ENCODE assay signal across 19 cellular contexts in the genomic region with DNA sequence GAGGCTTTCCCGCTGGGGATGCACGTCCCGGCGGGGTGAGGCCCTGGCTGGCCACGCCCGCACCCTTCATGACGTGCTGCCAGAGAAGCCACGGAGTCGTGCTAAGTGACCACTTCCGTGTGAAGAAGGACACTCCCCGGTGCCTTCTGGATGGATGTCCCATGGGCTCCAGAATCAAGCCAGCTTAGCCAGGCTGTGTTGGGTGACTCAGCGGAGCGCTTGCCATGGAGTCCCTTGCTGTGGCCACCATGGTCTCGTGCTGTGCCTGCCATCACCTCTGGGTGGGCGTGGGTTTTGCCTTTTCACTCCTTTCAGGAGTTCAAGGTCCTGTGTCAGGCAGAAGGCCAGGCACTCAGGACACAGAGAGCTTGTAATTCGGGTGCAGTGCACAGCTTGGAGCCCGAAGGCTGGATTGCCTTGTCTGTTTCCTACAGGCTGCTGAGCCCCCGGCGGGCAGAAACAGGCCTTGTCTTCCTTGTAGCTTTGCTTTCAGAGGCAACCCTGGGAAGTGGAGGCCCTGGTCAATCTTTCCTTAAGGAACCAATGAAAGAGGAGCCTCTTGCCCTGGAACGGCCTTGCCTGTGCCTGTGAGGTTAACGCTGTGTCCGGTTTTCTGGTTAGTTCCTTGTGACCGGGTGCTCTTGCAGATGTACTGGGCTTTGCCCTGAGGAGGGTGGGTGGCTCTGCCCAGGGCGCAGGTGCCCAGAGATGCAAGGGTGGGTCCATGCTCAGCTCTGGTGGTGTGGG.
DNase-seq lines count a peak whose midpoint lies in the region; ATAC-seq and TF ChIP-seq lines count a peak whose summit lies in the region.
"Had no signal": no experiment of that assay in that cellular context is flagged by ENCODE, and none has a peak within 500 bp of the region (broad histone marks: within the 10 kb centered on the region; RNA-seq: fewer than 3 reads in every experiment).

No MANE protein-coding gene starts in this region.

- no peak overlapping the region for H2BK15ac ChIP-seq in neuronal stem cell (ENCODE audit: low read length)

- H2BK5ac ChIP-seq in neuronal stem cell (ENCODE audit: low read length) = no peak overlapping the region

- H3K36me3 Mint-ChIP-seq in T-helper 17 cell (ENCODE audit: low read depth) = no peaks in the 10 kb centered on the region
- H3K36me3 Mint-ChIP-seq: IgD-negative memory B cell; natural killer cell treated with Interleukin-12 subunit alpha and Interleukin-12 subunit beta and Interleukin-15 and Interleukin-18, amount 100 ng/mL, for 72 hours had no signal

- H2BK12ac ChIP-seq in neuronal stem cell (ENCODE audit: low read length) = no peak overlapping the region

- H3K36me3 ChIP-seq in colonic mucosa (no peaks in the 10 kb centered on the region), neuronal stem cell (replicated peaks in 1 of 2; ENCODE audit: control insufficient read depth in 2 of 2, insufficient read depth in 2 of 2, low read length in 2 of 2) (no peaks in the 10 kb centered on the region)
- H3K36me3 ChIP-seq: left lung, thyroid gland had no signal

- H3K9ac ChIP-seq in colonic mucosa (ENCODE audit: low read depth in 2 of 2, low read length in 2 of 2) (no peak overlapping the region), neuronal stem cell (ENCODE audit: low read depth, low read length, poor library complexity) (peak overlapping the region; percentile 39)
- H3K9ac ChIP-seq: BLaER1 had no signal

- no peak overlapping the region for H3K27ac Mint-ChIP-seq in T-helper 17 cell
- H3K27ac Mint-ChIP-seq: IgD-negative memory B cell had no signal

- no peak overlapping the region for H3K4ac ChIP-seq in neuronal stem cell (ENCODE audit: low read length)

- peaks cover 11% of the 10 kb centered on the region for H3K4me1 ChIP-seq in colonic mucosa
- peaks cover 12 to 15% of the 10 kb centered on the region in 2 donors for H3K4me1 ChIP-seq in neuronal stem cell (ENCODE audit: control insufficient read depth in 2 of 2, insufficient read depth in 1 of 2, low read depth in 1 of 2, low read length in 2 of 2)
- H3K4me1 ChIP-seq: BLaER1 had no signal

- WGBS in neuronal stem cell (ENCODE audit: extremely low coverage in 2 of 2, insufficient read length in 2 of 2, insufficient replicate concordance in 1 of 2), 2 donors = no CpG with 5 or more reads among the region's 24 CpGs

- no peaks in the 10 kb centered on the region for H3K9me3 ChIP-seq in colonic mucosa
- no peaks in the 10 kb centered on the region for H3K9me3 ChIP-seq in neuronal stem cell (replicated peaks in 1 of 2; ENCODE audit: control insufficient read depth in 2 of 2, insufficient read depth in 1 of 2, low read depth in 1 of 2, low read length in 2 of 2)
- no peaks in the 10 kb centered on the region for H3K9me3 ChIP-seq in T-helper 17 cell (ENCODE audit: control insufficient read depth, low read length, poor library complexity, severe bottlenecking)
- H3K9me3 ChIP-seq: BLaER1, left lung, thyroid gland had no signal

- H3K4me3 Mint-ChIP-seq in T-helper 17 cell = no peak overlapping the region
- H3K4me3 Mint-ChIP-seq: natural killer cell treated with Interleukin-12 subunit alpha and Interleukin-12 subunit beta and Interleukin-15 and Interleukin-18, amount 100 ng/mL, for 72 hours had no signal

- no peak overlapping the region for H2AFZ ChIP-seq in neuronal stem cell (ENCODE audit: low read length)

- H3K27ac ChIP-seq in colonic mucosa (no peak overlapping the region), neuronal stem cell (replicated peaks; ENCODE audit: low read length) (no peak overlapping the region)
- H3K27ac ChIP-seq: BLaER1, left lung, VCaP had no signal

- H3K4me3 ChIP-seq in AG10803 (ENCODE audit: low read length) (no peak overlapping the region), colonic mucosa (no peak overlapping the region), neuronal stem cell (ENCODE audit: low read length in 2 of 2) (no peak overlapping the region)
- H3K4me3 ChIP-seq: BLaER1, dorsolateral prefrontal cortex, left lung, thyroid gland had no signal

- no peak overlapping the region for H2BK120ac ChIP-seq in neuronal stem cell (ENCODE audit: low read depth, low read length)

- peaks cover 9% of the 10 kb centered on the region for H3K4me1 Mint-ChIP-seq in T-helper 17 cell

- H3K4me2 ChIP-seq in neuronal stem cell (ENCODE audit: insufficient read depth, low read length, poor library complexity, severe bottlenecking) = no peak overlapping the region
- H3K4me2 ChIP-seq: BLaER1 had no signal

- ATAC-seq in T-helper 17 cell = no peak
- ATAC-seq: left lung; natural killer cell treated with Interleukin-12 subunit alpha and Interleukin-12 subunit beta and Interleukin-15 and Interleukin-18, amount 100 ng/mL, for 72 hours had no signal

- H3K14ac ChIP-seq in neuronal stem cell (ENCODE audit: low read length) = no peak overlapping the region

- H2AK5ac ChIP-seq in neuronal stem cell (ENCODE audit: low read depth, low read length) = peak overlapping the region; percentile 12

- intact Hi-C loops in colonic mucosa (cut with DNase I) = no loop called here

- no peaks in the 10 kb centered on the region for H3K27me3 ChIP-seq in colonic mucosa
- no peaks in the 10 kb centered on the region for H3K27me3 ChIP-seq in neuronal stem cell (ENCODE audit: control insufficient read depth in 3 of 3, insufficient read depth in 3 of 3, low read depth in 1 of 3, low read length in 3 of 3)
- H3K27me3 ChIP-seq: BLaER1, dorsolateral prefrontal cortex, left lung, thyroid gland had no signal

- TF ChIP-seq CTCF in AG10803 (conservative IDR thresholded peaks at IDR 0.05; ENCODE audit: low read length) (no peak), colonic mucosa (IDR thresholded peaks at IDR 0.05) (no peak)

- DNase-seq in AG10803 (ENCODE audit: low read depth) (peak; percentile 86), GM04504 (ENCODE audit: low read depth) (peak; percentile 74), colonic mucosa (peak; percentile 45), neuronal stem cell (ENCODE audit: low spot score) (no peak), SKM-1 (lab: John Stamatoyannopoulos, UW; ENCODE audit: unreplicated experiment) (no peak), T-helper 17 cell (no peak)
- DNase-seq in activated T-cell treated with anti-CD3 and anti-CD28 coated beads, Interleukin-2, amount 50 U/mL, for 48 hours = no peak
- no peak for DNase-seq in activated CD4-positive, alpha-beta T cell treated with anti-CD3 and anti-CD28 coated beads, Interleukin-2, amount 50 U/mL, for 1 hour
- DNase-seq: HCEC 1CT; NCI-H1105; NCI-H524; stimulated activated CD4-positive, alpha-beta T cell treated with anti-CD3 and anti-CD28 coated beads, Interleukin-2, amount 100 ng/mL, for 24 hours; thyroid gland had no signal

- H3K18ac ChIP-seq in neuronal stem cell (ENCODE audit: low read length) = peak overlapping the region; percentile 68

- H3K27me3 Mint-ChIP-seq in T-helper 17 cell = no peaks in the 10 kb centered on the region
- H3K27me3 Mint-ChIP-seq: IgD-negative memory B cell; natural killer cell treated with Interleukin-12 subunit alpha and Interleukin-12 subunit beta and Interleukin-15 and Interleukin-18, amount 100 ng/mL, for 72 hours had no signal

- no peak overlapping the region for H4K8ac ChIP-seq in neuronal stem cell (ENCODE audit: low read depth, low read length)

- no peak overlapping the region for H3K23ac ChIP-seq in neuronal stem cell (ENCODE audit: low read depth, low read length, poor library complexity)

- peaks cover 2% of the 10 kb centered on the region for H3K79me1 ChIP-seq in neuronal stem cell (ENCODE audit: low read depth, low read length)

- no peak overlapping the region for H4K91ac ChIP-seq in neuronal stem cell (ENCODE audit: low read depth, low read length, poor library complexity)

Comparison
In these comparisons a context has a peak if more than half of its experiments do, and no peak if none do; other contexts are left out.
1. DNase-seq: peak in AG10803 (single experiment), GM04504 (single experiment) and colonic mucosa (single experiment); none in neuronal stem cell (single experiment), activated T-cell treated with anti-CD3 and anti-CD28 coated beads, Interleukin-2, amount 50 U/mL, for 48 hours (0 of 2), SKM-1 (single experiment), T-helper 17 cell (0 of 3) and activated CD4-positive, alpha-beta T cell treated with anti-CD3 and anti-CD28 coated beads, Interleukin-2, amount 50 U/mL, for 1 hour (single experiment).